In the genomic region with DNA sequence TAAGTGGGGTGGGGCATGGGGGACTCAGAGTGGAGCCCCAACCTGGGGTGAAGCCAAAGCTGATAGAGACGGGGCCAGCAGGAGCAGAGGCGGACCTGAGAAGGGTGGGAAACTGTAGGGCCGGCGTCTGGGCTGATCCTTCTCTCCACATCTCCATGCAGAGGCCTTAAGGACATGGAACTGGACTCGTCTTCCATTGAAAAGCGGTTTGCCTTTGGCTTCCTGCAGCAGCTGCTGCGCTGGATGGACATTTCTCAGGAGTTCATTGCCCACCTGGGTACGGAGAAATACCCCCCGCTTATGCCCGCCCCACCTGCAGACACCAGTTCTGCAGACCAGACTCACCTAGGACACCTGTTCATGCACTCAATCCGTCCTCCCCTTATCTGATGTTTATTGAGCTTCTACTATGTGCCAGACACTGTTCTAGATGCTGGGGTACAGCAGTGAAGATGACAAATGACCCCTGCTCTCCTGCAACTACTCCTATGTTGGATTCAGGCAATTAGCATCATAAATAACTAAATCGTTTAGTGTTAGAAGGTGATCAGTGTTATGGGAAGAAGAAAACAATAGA, we compare ENCODE assay signal across 14 cellular contexts.
"Had no signal": no experiment of that assay in that cellular context is flagged by ENCODE, and none has a peak within 500 bp of the region (broad histone marks: within the 10 kb centered on the region; RNA-seq: fewer than 3 reads in every experiment).

No MANE protein-coding gene starts in this region.

- H3K27ac ChIP-seq: esophagus muscularis mucosa, left lung, thyroid gland had no signal

- H3K4me3 ChIP-seq: esophagus muscularis mucosa, left lung, mucosa of descending colon, thyroid gland had no signal

- H3K4me1 ChIP-seq: left lung, thyroid gland had no signal

- H3K9me3 ChIP-seq: esophagus muscularis mucosa, left lung, mucosa of descending colon, thyroid gland had no signal

- H3K9me3 Mint-ChIP-seq: activated CD4-positive, alpha-beta memory T cell treated with anti-CD3 and anti-CD28 coated beads for 36 hours; activated naive CD4-positive, alpha-beta T cell treated with anti-CD3 and anti-CD28 coated beads for 36 hours; activated T-helper 2 cell treated with anti-CD3 and anti-CD28 coated beads, Interferon-gamma antibody, Interleukin-2, Interleukin-4, amounts not matched to agents 10 μg/mL and 5 μg/mL and 100 μg/mL, durations not matched to agents 14 hours and 24 hours and 36 hours; naive thymus-derived CD4-positive, alpha-beta T cell had no signal

- H3K36me3 ChIP-seq: esophagus muscularis mucosa, left lung, thyroid gland had no signal

- H3K36me3 Mint-ChIP-seq: activated CD4-positive, alpha-beta memory T cell treated with anti-CD3 and anti-CD28 coated beads for 36 hours; activated CD8-positive, alpha-beta memory T cell treated with anti-CD3 and anti-CD28 coated beads, Interleukin-2, amount 10 ng/mL, durations not matched to agents 7 days and 5 days; naive thymus-derived CD4-positive, alpha-beta T cell; stimulated activated naive B cell treated with anti-CD40 and anti-IgM and Interleukin-4, amounts not matched to agents 10 μg/mL and 1 μg/mL and 100 μg/mL, for 72 hours had no signal

- H3K27ac Mint-ChIP-seq: activated CD4-positive, alpha-beta memory T cell treated with anti-CD3 and anti-CD28 coated beads for 36 hours; activated CD8-positive, alpha-beta memory T cell treated with anti-CD3 and anti-CD28 coated beads, Interleukin-2, amount 10 ng/mL, durations not matched to agents 7 days and 5 days; activated naive CD4-positive, alpha-beta T cell treated with anti-CD3 and anti-CD28 coated beads for 36 hours; activated T-helper 2 cell treated with anti-CD3 and anti-CD28 coated beads, Interferon-gamma antibody, Interleukin-2, Interleukin-4, amounts not matched to agents 10 μg/mL and 5 μg/mL and 100 μg/mL, durations not matched to agents 14 hours and 24 hours and 36 hours; memory B cell; stimulated activated naive B cell treated with anti-CD40 and anti-IgM and Interleukin-4, amounts not matched to agents 10 μg/mL and 1 μg/mL and 100 μg/mL, for 72 hours had no signal

- H3K4me3 Mint-ChIP-seq: activated CD4-positive, alpha-beta memory T cell treated with anti-CD3 and anti-CD28 coated beads for 36 hours; activated CD8-positive, alpha-beta memory T cell treated with anti-CD3 and anti-CD28 coated beads, Interleukin-2, amount 10 ng/mL, durations not matched to agents 7 days and 5 days; activated naive CD4-positive, alpha-beta T cell treated with anti-CD3 and anti-CD28 coated beads for 36 hours had no signal

- FAIRE-seq: colon, endometrium, keratinocyte had no signal

- H3K27me3 ChIP-seq: thyroid gland had no signal
